8 cellular contexts compared by ENCODE assay signal in the genomic region with DNA sequence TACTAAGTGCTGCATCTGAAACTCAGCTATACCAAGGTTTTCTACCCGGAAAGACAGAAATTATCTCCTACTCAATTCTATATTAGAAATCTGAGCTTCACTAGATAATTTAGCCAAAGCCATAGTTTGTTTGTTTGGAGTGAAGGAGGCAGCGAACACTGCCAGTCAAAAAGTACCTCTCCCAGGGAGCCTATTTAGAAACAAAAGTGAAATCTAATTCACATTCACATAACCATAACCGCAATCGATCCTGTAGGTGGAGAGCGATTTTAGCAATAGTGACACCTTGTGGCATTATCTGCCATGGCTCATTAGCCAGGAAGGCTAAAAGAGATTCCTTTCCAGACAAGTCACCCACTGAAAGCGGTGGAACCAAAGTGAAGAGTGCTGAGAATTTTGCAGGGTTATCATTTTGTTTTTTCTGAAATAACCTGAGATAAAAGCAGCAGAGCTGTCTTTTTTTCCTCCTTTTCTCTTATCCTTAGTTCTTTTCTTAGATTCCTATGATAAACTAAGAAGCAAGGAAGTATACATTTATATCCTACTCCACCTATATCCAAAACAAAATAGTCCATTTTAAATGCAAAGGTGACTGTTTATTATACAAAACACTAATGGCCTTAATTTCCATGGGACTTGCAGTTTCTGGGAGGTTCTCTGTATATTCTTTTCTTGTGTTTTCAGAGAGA.
DNase-seq lines count a peak whose midpoint lies in the region; ATAC-seq and TF ChIP-seq lines count a peak whose summit lies in the region.

No MANE protein-coding gene starts in this region.

- H3K4me3 ChIP-seq in lower lobe of right lung, result peak overlapping the region; percentile 42

- peak; percentile 75 for TF ChIP-seq CTCF in lower lobe of right lung (IDR thresholded peaks at IDR 0.05)

- H3K27ac ChIP-seq in lower lobe of right lung, result no peak overlapping the region

- peak; percentile 100 for ATAC-seq in GM18519 (IDR thresholded peaks at IDR 0.05; ENCODE audit: low FRiP score, unreplicated experiment)
- ATAC-seq in HG02981 (IDR thresholded peaks at IDR 0.05; ENCODE audit: unreplicated experiment), result peak; percentile 97
- peak; percentile 68 to 84 for ATAC-seq in lower lobe of right lung

- intact Hi-C loops in lower lobe of right lung (cut with DNase I), result loop anchor here (10.0 kb wide), 1 partner anchor 183 kb away; a partner anchor contains a TSS

- H3K4me1 ChIP-seq in lower lobe of right lung, result peaks cover 17% of the 10 kb centered on the region

- no peaks in the 10 kb centered on the region for H3K9me3 ChIP-seq in lower lobe of right lung

- H3K36me3 ChIP-seq in lower lobe of right lung, result no peaks in the 10 kb centered on the region

- no peaks in the 10 kb centered on the region for H3K27me3 ChIP-seq in lower lobe of right lung (ENCODE audit: low read depth)

- DNase-seq in AML-193 (lab: John Stamatoyannopoulos, UW) (peak; percentile 47 to 49), NCI-H2029 (lab: John Stamatoyannopoulos, UW) (peak; percentile 42), T-helper 22 cell (ENCODE audit: low read depth) (peak; percentile 6), dermis blood vessel endothelial cell (peak; percentile 85), lower lobe of right lung (no peak)
- peak; percentile 7 for DNase-seq in stimulated activated CD8-positive, alpha-beta memory T cell treated with anti-CD3 and anti-CD28 coated beads, Interleukin-4, amount 100 ng/mL, for 24 hours (ENCODE audit: low read depth)
